8 cellular contexts compared by ENCODE assay signal in the genomic region with DNA sequence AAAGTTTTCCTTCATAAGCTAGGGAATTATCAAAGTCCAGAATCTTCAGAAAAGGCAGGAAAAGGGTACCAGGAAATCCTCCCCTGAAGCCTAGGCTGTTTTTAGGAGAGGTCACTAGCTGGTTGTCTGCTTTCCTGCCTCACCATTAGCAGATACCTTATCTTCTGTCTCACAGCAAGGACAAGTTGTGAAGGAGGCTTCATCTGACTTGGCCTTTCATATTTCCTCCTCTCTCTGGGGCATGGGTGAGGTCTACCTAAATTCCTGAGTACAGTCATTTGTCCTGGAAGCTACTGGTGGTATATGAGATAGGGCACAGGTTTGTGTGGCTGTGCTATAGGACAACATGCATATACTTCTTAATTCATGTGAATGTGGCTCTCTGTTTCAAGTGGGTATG. TPM values are rescaled to one million over a fixed set of nuclear protein-coding genes. Genes with fewer than 3 reads are reported as not detected.
DNase-seq lines count a peak whose midpoint lies in the region; ATAC-seq and TF ChIP-seq lines count a peak whose summit lies in the region.

No MANE protein-coding gene starts in this region.

- H3K4me1 Mint-ChIP-seq in CD8-positive, alpha-beta memory T cell = peaks cover 70 to 73% (median 73%) of the 10 kb centered on the region in 3 donors
- peaks cover 35% of the 10 kb centered on the region for H3K4me1 Mint-ChIP-seq in progenitor cell of endocrine pancreas (ENCODE audit: low read depth)

- no peak for ATAC-seq in GM19467 (IDR thresholded peaks at IDR 0.05; ENCODE audit: unreplicated experiment)

- CTCF ChIA-PET in CD8-positive, alpha-beta memory T cell (lab: Charles Lee) = interaction anchor here (0.6 to 4.3 kb wide), 6 partner anchors 11 to 1045 kb away, joined by 3 to 20 read pairs (median 5); no protein-coding TSS in a partner anchor

- no peaks in the 10 kb centered on the region for H3K27me3 ChIP-seq in CD8-positive, alpha-beta memory T cell (ENCODE audit: insufficient read depth, low read length, poor library complexity, severe bottlenecking)
- no peaks in the 10 kb centered on the region; the same call in 1 of the 2 replicates for H3K27me3 ChIP-seq in OCI-LY3 (ENCODE audit: low read depth, low read length)

- H3K9me3 Mint-ChIP-seq in CD8-positive, alpha-beta memory T cell = no peaks in the 10 kb centered on the region
- no peaks in the 10 kb centered on the region for H3K9me3 Mint-ChIP-seq in progenitor cell of endocrine pancreas (ENCODE audit: low read depth)

- H3K4me2 ChIP-seq in OCI-LY3 (ENCODE audit: low read length) = 0 out of 2 replicates have a peak overlapping the region, but pooled peaks have one; percentile 4

- no peak for TF ChIP-seq CTCF in OCI-LY3 (IDR thresholded peaks at IDR 0.05; ENCODE audit: low read depth, low read length)
- TF ChIP-seq CTCF in progenitor cell of endocrine pancreas (IDR thresholded peaks at IDR 0.05; ENCODE audit: unreplicated experiment) = no peak

- no peaks in the 10 kb centered on the region for H3K9me3 ChIP-seq in CD8-positive, alpha-beta memory T cell (ENCODE audit: low read length)
- no peaks in the 10 kb centered on the region for H3K9me3 ChIP-seq in OCI-LY3 (ENCODE audit: insufficient read depth, low read length)

- H3K9ac ChIP-seq in OCI-LY3 (ENCODE audit: low read length) = no peak overlapping the region

- POLR2A ChIA-PET in CD8-positive, alpha-beta memory T cell (lab: Charles Lee) = no interaction called here

- DNase-seq in CD8-positive, alpha-beta memory T cell = no peak
- DNase-seq in epithelial cell of prostate (ENCODE audit: low read depth, low spot score) = no peak
- DNase-seq in progenitor cell of endocrine pancreas (ENCODE audit: low spot score, unreplicated experiment) = no peak
- DNase-seq in NCI-H1436 treated with DMSO at 0.1 percent for 48 hours (lab: John Stamatoyannopoulos, UW) = no peak
- no peak for DNase-seq in NCI-H524 treated with DMSO at 0.1 percent for 48 hours (lab: John Stamatoyannopoulos, UW)
- no peak for DNase-seq in effector CD8-positive, alpha-beta T cell (lab: John Stamatoyannopoulos, UW)

- H3K27ac Mint-ChIP-seq in CD8-positive, alpha-beta memory T cell = peak overlapping the region; percentile 77 to 98 (median 90)
- H3K27ac Mint-ChIP-seq in progenitor cell of endocrine pancreas = no peak overlapping the region

- peaks cover 73% of the 10 kb centered on the region for H3K4me1 ChIP-seq in CD8-positive, alpha-beta memory T cell (ENCODE audit: insufficient read depth, low read length)
- H3K4me1 ChIP-seq in OCI-LY3 (ENCODE audit: low read length) = peaks cover 36% of the 10 kb centered on the region

- no peaks in the 10 kb centered on the region for H3K36me3 ChIP-seq in CD8-positive, alpha-beta memory T cell (ENCODE audit: insufficient read depth, low read length)
- peaks cover 5% of the 10 kb centered on the region for H3K36me3 ChIP-seq in OCI-LY3 (replicated peaks; ENCODE audit: low read depth, low read length)

- peaks cover 0 to 12% (median 0%) of the 10 kb centered on the region in 3 donors for H3K36me3 Mint-ChIP-seq in CD8-positive, alpha-beta memory T cell
- H3K36me3 Mint-ChIP-seq in progenitor cell of endocrine pancreas (ENCODE audit: insufficient read depth) = peaks cover 2% of the 10 kb centered on the region

- H4K20me1 ChIP-seq in OCI-LY3 (ENCODE audit: insufficient read depth, low read length) = peaks cover 12% of the 10 kb centered on the region; the same call in 1 of the 2 replicates

- peaks cover 16% of the 10 kb centered on the region; the same call in 1 of the 2 replicates for H3K79me2 ChIP-seq in OCI-LY3 (ENCODE audit: low read length)

- peak overlapping the region; percentile 82 to 94 (median 90) for H3K4me3 Mint-ChIP-seq in CD8-positive, alpha-beta memory T cell
- peak overlapping the region; percentile 82 for H3K4me3 Mint-ChIP-seq in progenitor cell of endocrine pancreas (ENCODE audit: low read depth)

- H3K27me3 Mint-ChIP-seq in CD8-positive, alpha-beta memory T cell = no peaks in the 10 kb centered on the region
- no peaks in the 10 kb centered on the region for H3K27me3 Mint-ChIP-seq in progenitor cell of endocrine pancreas

- no peak overlapping the region for H3K27ac ChIP-seq in CD8-positive, alpha-beta memory T cell (ENCODE audit: low read depth, low read length)
- H3K27ac ChIP-seq in OCI-LY3 (ENCODE audit: low read length) = peak overlapping the region; percentile 1; the same call in 1 of the 2 replicates
- H3K27ac ChIP-seq in epithelial cell of prostate = peak overlapping the region; percentile 24

- H2AFZ ChIP-seq in OCI-LY3 (ENCODE audit: low read depth, low read length) = no peak overlapping the region

- peak overlapping the region; percentile 82 for H3K4me3 ChIP-seq in CD8-positive, alpha-beta memory T cell (ENCODE audit: low read length)
- no peak overlapping the region for H3K4me3 ChIP-seq in OCI-LY3 (ENCODE audit: low read length)

RNA-seq across cellular contexts. Expression of a gene that starts 2.3 kb away (rescaled TPM):
- 10 to 100 TPM; 22.3 to 22.5 TPM for total RNA-seq in CD8-positive, alpha-beta memory T cell
- polyA plus RNA-seq in CD8-positive, alpha-beta memory T cell = 18.3 TPM
- 20.0 and 20.8 TPM in 2 replicates for total RNA-seq in progenitor cell of endocrine pancreas

RNA-seq across cellular contexts. Expression of a gene that starts 31.4 kb away (rescaled TPM):
- 1 to 10 TPM; 1.2 to 2.0 TPM for total RNA-seq in CD8-positive, alpha-beta memory T cell
- 15.5 TPM for polyA plus RNA-seq in CD8-positive, alpha-beta memory T cell
- not detected in 2 replicates for total RNA-seq in progenitor cell of endocrine pancreas

RNA-seq across cellular contexts. Expression of a gene that starts 47.3 kb away (rescaled TPM):
- total RNA-seq in CD8-positive, alpha-beta memory T cell = 10 to 100 TPM; 27.1 to 34.0 TPM
- 21.2 TPM for polyA plus RNA-seq in CD8-positive, alpha-beta memory T cell
- 39.2 and 43.2 TPM in 2 replicates for total RNA-seq in progenitor cell of endocrine pancreas
